8 cellular contexts compared by ENCODE assay signal in the genomic region with DNA sequence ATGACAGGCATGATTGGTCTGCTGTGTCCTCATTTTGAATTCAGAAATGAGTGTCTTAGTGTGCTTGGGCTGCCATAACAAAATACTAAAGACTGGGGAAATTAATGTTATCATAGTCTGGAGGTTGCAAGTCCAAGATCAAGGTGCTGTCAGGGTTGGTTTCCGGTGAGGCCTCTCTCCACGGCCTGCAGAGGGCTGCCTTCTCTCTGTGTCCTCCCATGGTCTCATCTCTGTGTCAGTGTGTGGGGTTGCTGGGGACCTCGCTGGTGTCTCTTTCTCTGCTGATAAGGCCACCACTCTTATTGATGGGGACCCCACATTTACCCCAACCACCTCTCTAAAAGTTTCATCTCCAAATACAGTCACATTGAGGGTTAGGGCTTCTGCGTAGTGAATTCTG. TPM values are rescaled to one million over a fixed set of nuclear protein-coding genes. Genes with fewer than 3 reads are reported as not detected.
DNase-seq lines count a peak whose midpoint lies in the region; ATAC-seq and TF ChIP-seq lines count a peak whose summit lies in the region.
"Not testable (repeated sequence)": the region's sequence is repeated elsewhere in the genome, so short reads cannot be mapped to it uniquely, and the experiment has no call there.

No MANE protein-coding gene starts in this region.

- H4K20me1 ChIP-seq in HCT116 (ENCODE audit: insufficient read depth); neural progenitor cell (ENCODE audit: low read depth): not testable (repeated sequence)

- in situ Hi-C loops in Panc1 (cut with HindIII; ENCODE audit: low pct_unique_long_range_greater_than_20kb, low sequenced_read_pairs) = not testable (repeated sequence)

- not testable (repeated sequence) for H3K79me2 ChIP-seq in HCT116 (ENCODE audit: insufficient read depth, low read length)
- H3K79me2 ChIP-seq in neural progenitor cell (ENCODE audit: low read depth) = peaks cover 32% of the 10 kb centered on the region

- H3K27ac Mint-ChIP-seq in brain = peak overlapping the region in 4 of 5 experiments; percentile 48 to 93 (median 87)
- peak overlapping the region; percentile 37 for H3K27ac Mint-ChIP-seq in neural progenitor cell

- ATAC-seq in HCT116 (peak; percentile 59; the same call in 1 of the 2 replicates), Right ventricle myocardium inferior (peak; percentile 44), heart left ventricle (peak; percentile 58 to 64 (median 62)), left ventricle myocardium superior (peak; percentile 70)
- not testable (repeated sequence) for ATAC-seq in Panc1

- not testable (repeated sequence) for H3K9me2 ChIP-seq in HCT116 (ENCODE audit: insufficient read depth)

- not testable (repeated sequence) for TF ChIP-seq POLR2A in HCT116 (IDR thresholded peaks at IDR 0.05; ENCODE audit: borderline replicate concordance, extremely low read depth, insufficient read depth, insufficient read length); heart left ventricle (IDR thresholded peaks at IDR 0.05)

- H3K27me3 ChIP-seq in HCT116 (ENCODE audit: insufficient read depth, low read length); Panc1 (ENCODE audit: control insufficient read depth, insufficient read depth, low read length); heart left ventricle; neural progenitor cell: not testable (repeated sequence)

- H3K27ac ChIP-seq in HCT116 (ENCODE audit: low read depth, low read length); Panc1 (ENCODE audit: low read length); neural progenitor cell: not testable (repeated sequence)
- H3K27ac ChIP-seq in heart left ventricle = peak overlapping the region in 1 of 12 donors; percentile 26

- H3K4me2 ChIP-seq in HCT116 (ENCODE audit: low read length); neural progenitor cell: not testable (repeated sequence)

- intact Hi-C loops in HCT116 (cut with micrococcal nuclease); Panc1 (cut with micrococcal nuclease; ENCODE audit: unreplicated experiment); Right ventricle myocardium inferior (cut with DNase I); heart left ventricle (cut with DNase I); left ventricle myocardium superior (cut with micrococcal nuclease): not testable (repeated sequence)

- CTCF ChIA-PET in HCT116 (lab: Charles Lee); Panc1 (lab: Charles Lee): not testable (repeated sequence)

- TF ChIP-seq CTCF in HCT116 (IDR thresholded peaks at IDR 0.05 in 2 of 3, conservative IDR thresholded peaks at IDR 0.05 in 1 of 3; ENCODE audit: borderline replicate concordance in 1 of 3, insufficient read depth in 1 of 3, low read depth in 2 of 3, low read length in 2 of 3); brain (conservative IDR thresholded peaks at IDR 0.05); heart left ventricle (IDR thresholded peaks at IDR 0.05); neural progenitor cell (IDR thresholded peaks at IDR 0.05): not testable (repeated sequence)
- peak; percentile 13; the same call in 1 of the 2 replicates for TF ChIP-seq CTCF in Panc1 (IDR thresholded peaks at IDR 0.05)

- WGBS in heart left ventricle, 4 donors = 62 to 90% (median 83%) methylated on average over 2 to 3 of the region's 4 CpGs

- not testable (repeated sequence) for H3K4me3 ChIP-seq in HCT116 (replicated peaks in 1 of 2; ENCODE audit: low read depth in 1 of 2, low read length in 2 of 2); Panc1 (ENCODE audit: low read depth in 2 of 2, low read length in 2 of 2); heart left ventricle; neural progenitor cell

- H3K36me3 Mint-ChIP-seq in brain, neural progenitor cell: not testable (repeated sequence)

- RAD21 ChIA-PET in HCT116 (lab: Charles Lee; ENCODE audit: low non-redundant PET in 1 of 2, low total read pairs in 2 of 2, uncharacterized antibody in 2 of 2, unreplicated experiment in 2 of 2) = not testable (repeated sequence)

- not testable (repeated sequence) for DNase-seq in HCT116 (ENCODE audit: low read depth, low spot score); Panc1 (ENCODE audit: low read depth, low spot score); Right ventricle myocardium inferior (ENCODE audit: missing footprints); heart left ventricle; left ventricle myocardium superior; neural progenitor cell (ENCODE audit: low spot score)
- DNase-seq in retina = peak; percentile 35

- not testable (repeated sequence) for TF ChIP-seq RAD21 in HCT116 (IDR thresholded peaks at IDR 0.05; ENCODE audit: low read depth)

- H3K36me3 ChIP-seq in HCT116 (ENCODE audit: control insufficient read depth in 1 of 2, insufficient read depth in 2 of 2, low read length in 2 of 2); Panc1 (ENCODE audit: control insufficient read depth, insufficient read depth, low read length); heart left ventricle; neural progenitor cell: not testable (repeated sequence)

- not testable (repeated sequence) for H3K9me3 Mint-ChIP-seq in brain, neural progenitor cell

- POLR2A ChIA-PET in HCT116 (lab: Charles Lee); Panc1 (lab: Charles Lee): not testable (repeated sequence)

- H3K4me1 Mint-ChIP-seq in brain = peaks cover 29% of the 10 kb centered on the region
- peaks cover 12% of the 10 kb centered on the region for H3K4me1 Mint-ChIP-seq in neural progenitor cell

- H3K27me3 Mint-ChIP-seq in brain; neural progenitor cell (ENCODE audit: insufficient read depth, low read depth): not testable (repeated sequence)

- H3K4me3 Mint-ChIP-seq in brain = peak overlapping the region in 1 of 5 experiments; percentile 24
- not testable (repeated sequence) for H3K4me3 Mint-ChIP-seq in neural progenitor cell

- not testable (repeated sequence) for H3K4me1 ChIP-seq in HCT116 (ENCODE audit: control insufficient read depth in 1 of 2, insufficient read depth in 2 of 2, low read length in 2 of 2); Panc1 (ENCODE audit: control insufficient read depth, insufficient read depth, low read length); heart left ventricle; neural progenitor cell

- not testable (repeated sequence) for H3K9me3 ChIP-seq in HCT116 (ENCODE audit: control insufficient read depth in 1 of 2, insufficient read depth in 1 of 2, low read depth in 1 of 2, low read length in 2 of 2); Panc1 (ENCODE audit: control insufficient read depth, insufficient read depth, low read depth, low read length); heart left ventricle; neural progenitor cell (ENCODE audit: low read depth)

- H3F3A ChIP-seq in neural progenitor cell (ENCODE audit: low read depth) = not testable (repeated sequence)

- not testable (repeated sequence) for H3K9ac ChIP-seq in HCT116 (ENCODE audit: low read length); neural progenitor cell

- H2AFZ ChIP-seq in HCT116 (ENCODE audit: low read depth, low read length, poor library complexity, severe bottlenecking); neural progenitor cell (replicated peaks): not testable (repeated sequence)

- BruUV-seq in HCT116 (replicated peaks; lab: Mats Ljungman, UMichigan); Panc1 (replicated peaks; lab: Mats Ljungman, UMichigan): not testable (repeated sequence)

RNA-seq across cellular contexts. Expression of gene ACTR3B, which starts 25.0 kb away (rescaled TPM):
- 20.4 TPM for total RNA-seq in HCT116 (2021; ENCODE audit: unreplicated experiment)
- 13.0 and 13.4 TPM in 2 replicates for polyA plus RNA-seq in HCT116 (2012)
- 17.9 TPM for total RNA-seq in Panc1 (2021; ENCODE audit: unreplicated experiment)
- polyA plus RNA-seq in Panc1 (2012; ENCODE audit: insufficient read length) = 12.7 TPM
- polyA plus RNA-seq in brain (ENCODE audit: insufficient read depth, low read depth, low replicate concordance) = 22.4 TPM
- 8.8 TPM for total RNA-seq in Right ventricle myocardium inferior
- total RNA-seq in heart left ventricle = 10 to 100 TPM in 2 of 9 donors, 1 to 10 TPM in 7; 2.2 to 12.4 (median 8.9) TPM
- polyA plus RNA-seq in heart left ventricle = 1 to 10 TPM; 2.3 to 7.2 TPM
- total RNA-seq in left ventricle myocardium superior = 10.2 TPM
- total RNA-seq in neural progenitor cell (ENCODE audit: low replicate concordance) = 22.4 and 26.5 TPM in 2 replicates
